ENCODE assay signal across 11 cellular contexts in the genomic region with DNA sequence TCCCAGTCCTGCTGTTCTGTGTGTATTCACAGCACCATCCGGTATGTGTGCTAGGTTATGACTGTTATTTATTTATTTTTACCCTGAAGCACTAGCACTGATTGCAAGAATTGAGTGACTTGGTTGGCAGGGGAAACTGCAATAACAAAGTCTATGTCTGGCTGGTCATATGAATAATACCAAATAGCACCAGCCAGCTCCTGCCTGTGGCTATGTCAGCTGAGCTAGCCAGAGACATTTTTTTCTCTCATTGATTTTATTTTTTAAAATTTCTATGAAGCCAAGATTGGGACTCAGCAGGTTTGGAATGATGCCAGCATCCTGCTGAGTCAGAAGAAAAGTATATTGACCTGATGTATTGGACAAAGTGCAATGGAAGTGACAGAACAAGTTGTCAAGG.
A peak's percentile ranks its signal among the peaks of the same experiment; 100 is the strongest.
DNase-seq lines count a peak whose midpoint lies in the region; ATAC-seq and TF ChIP-seq lines count a peak whose summit lies in the region.
"Had no signal": no experiment of that assay in that cellular context is flagged by ENCODE, and none has a peak within 500 bp of the region (broad histone marks: within the 10 kb centered on the region; RNA-seq: fewer than 3 reads in every experiment).

No MANE protein-coding gene starts in this region.

- no peaks in the 10 kb centered on the region for H3K36me3 ChIP-seq in PC-9 (ENCODE audit: low read depth)

- H3K4me1 ChIP-seq in PC-9 (replicated peaks; ENCODE audit: insufficient read depth): no peaks in the 10 kb centered on the region
- H3K4me1 ChIP-seq: testis had no signal

- POLR2A ChIA-PET in PC-9 (lab: Charles Lee; ENCODE audit: unreplicated experiment): no interaction called here

- no peak overlapping the region for H3K4me2 ChIP-seq in PC-9

- no peaks in the 10 kb centered on the region for H3F3A ChIP-seq in PC-9 (ENCODE audit: insufficient read depth, low read depth)

- DNase-seq in HT-29 (ENCODE audit: low spot score): peak; percentile 13
- DNase-seq in PC-9: peak; percentile 41 to 50
- peak; percentile 29 for DNase-seq in epithelial cell of prostate (ENCODE audit: low read depth, low spot score)
- DNase-seq in retinal pigment epithelial cell (ENCODE audit: low read depth): peak; percentile 89
- DNase-seq in activated CD4-positive, CD25-positive, alpha-beta regulatory T cell treated with anti-CD3 and anti-CD28 coated beads, Interleukin-2, amount 50 U/mL, for 72 hours: no peak
- no peak for DNase-seq in stimulated activated CD4-positive, alpha-beta T cell treated with anti-CD3 and anti-CD28 coated beads, Interleukin-1b, Interleukin-23, amount 100 ng/mL, for 48 hours
- DNase-seq: activated CD4-positive, alpha-beta T cell treated with anti-CD3 and anti-CD28 coated beads, Interleukin-2, amount 50 U/mL, for 1 hour; GOT3; NCI-H1092; testis had no signal

- H4K20me1 ChIP-seq in PC-9 (ENCODE audit: insufficient read depth): no peaks in the 10 kb centered on the region

- no peaks in the 10 kb centered on the region for H3K9me3 ChIP-seq in PC-9 (ENCODE audit: insufficient read depth, low read depth)
- H3K9me3 ChIP-seq: testis had no signal

- no peaks in the 10 kb centered on the region for H3K27me3 ChIP-seq in PC-9 (ENCODE audit: insufficient read depth, low read depth)
- H3K27me3 ChIP-seq: testis had no signal

- H2AFZ ChIP-seq in PC-9: no peak overlapping the region

- intact Hi-C loops in PC-9 (cut with micrococcal nuclease; ENCODE audit: unreplicated experiment): loop anchor here (10.0 kb wide), 1 partner anchor 961 kb away; no protein-coding TSS in a partner anchor

- CTCF ChIA-PET in PC-9 (lab: Charles Lee): no interaction called here

- BruUV-seq in PC-9 (replicated peaks; lab: Mats Ljungman, UMichigan): no TSS peak

- H3K4me3 ChIP-seq in PC-9 (no peak overlapping the region), retinal pigment epithelial cell (ENCODE audit: low read length) (no peak overlapping the region)
- H3K4me3 ChIP-seq: testis had no signal

- H3K27ac ChIP-seq in PC-9 (no peak overlapping the region), epithelial cell of prostate (peak overlapping the region; percentile 2)
- H3K27ac ChIP-seq: testis had no signal

- TF ChIP-seq CTCF in PC-9 (conservative IDR thresholded peaks at IDR 0.05) (no peak), retinal pigment epithelial cell (conservative IDR thresholded peaks at IDR 0.05; ENCODE audit: low read depth, low read length) (no peak)

- no peak for ATAC-seq in GM21528 (IDR thresholded peaks at IDR 0.05; ENCODE audit: low FRiP score, unreplicated experiment)

- H3K79me2 ChIP-seq in PC-9 (ENCODE audit: low read depth): no peaks in the 10 kb centered on the region

- no peaks in the 10 kb centered on the region for H3K9me2 ChIP-seq in PC-9 (ENCODE audit: insufficient read depth)

Comparison
In these comparisons a context has a peak if more than half of its experiments do, and no peak if none do; other contexts are left out.
1. DNase-seq: peak in HT-29 (single experiment), PC-9 (2 of 2), epithelial cell of prostate (single experiment) and retinal pigment epithelial cell (single experiment); none in activated CD4-positive, CD25-positive, alpha-beta regulatory T cell treated with anti-CD3 and anti-CD28 coated beads, Interleukin-2, amount 50 U/mL, for 72 hours (single experiment) and stimulated activated CD4-positive, alpha-beta T cell treated with anti-CD3 and anti-CD28 coated beads, Interleukin-1b, Interleukin-23, amount 100 ng/mL, for 48 hours (single experiment).